ENCODE assay signal across 9 cellular contexts in genomic region chr6:28884423-28885148, GRCh38. TPM values are rescaled to one million over a fixed set of nuclear protein-coding genes. Genes with fewer than 3 reads are reported as not detected.
DNase-seq lines count a peak whose midpoint lies in the region; ATAC-seq and TF ChIP-seq lines count a peak whose summit lies in the region.
"Had no signal": no experiment of that assay in that cellular context is flagged by ENCODE, and none has a peak within 500 bp of the region (broad histone marks: within the 10 kb centered on the region; RNA-seq: fewer than 3 reads in every experiment).

No MANE protein-coding gene starts in this region.

- H3K27ac Mint-ChIP-seq in type B pancreatic cell: no peak overlapping the region

- peaks cover 13% of the 10 kb centered on the region for H3K4me1 Mint-ChIP-seq in type B pancreatic cell (ENCODE audit: unreplicated experiment)

- peak; percentile 4 to 36 for DNase-seq in AML-193 (lab: John Stamatoyannopoulos, UW)
- peak; percentile 10 to 28 for DNase-seq in NCI-H1930 (lab: John Stamatoyannopoulos, UW)
- DNase-seq in activated CD8-positive, alpha-beta memory T cell treated with anti-CD3 and anti-CD28 coated beads, Interleukin-2, amount 50 U/mL, for 1 hour (ENCODE audit: extremely low read depth): peak; percentile 69
- no peak for DNase-seq in lower lobe of right lung
- no peak for DNase-seq in NCI-H524 treated with DMSO at 0.1 percent for 48 hours (lab: John Stamatoyannopoulos, UW)
- DNase-seq in mucosa of gallbladder (ENCODE audit: low spot score): no peak
- DNase-seq in type B pancreatic cell (ENCODE audit: extremely low spot score, unreplicated experiment): no peak
- no peak for DNase-seq in COLO668 (lab: John Stamatoyannopoulos, UW; ENCODE audit: unreplicated experiment)

- no peaks in the 10 kb centered on the region for H3K9me3 ChIP-seq in lower lobe of right lung

- H3K36me3 Mint-ChIP-seq in type B pancreatic cell: no peaks in the 10 kb centered on the region

- H3K27me3 ChIP-seq in lower lobe of right lung (ENCODE audit: low read depth): peaks cover 7% of the 10 kb centered on the region

- no peak overlapping the region for H3K4me3 ChIP-seq in lower lobe of right lung
- H3K4me3 ChIP-seq: coronary artery had no signal

- H3K9me3 Mint-ChIP-seq in type B pancreatic cell: no peaks in the 10 kb centered on the region

- peaks cover 6% of the 10 kb centered on the region for H3K27me3 Mint-ChIP-seq in type B pancreatic cell

- H3K27ac ChIP-seq in lower lobe of right lung: peak overlapping the region; percentile 6
- H3K27ac ChIP-seq: coronary artery had no signal

- H3K4me3 Mint-ChIP-seq in type B pancreatic cell: no peak overlapping the region

- intact Hi-C loops in lower lobe of right lung (cut with DNase I): no loop called here

- peak in 1 of 2 donors; percentile 40 for ATAC-seq in lower lobe of right lung

- H3K4me1 ChIP-seq in lower lobe of right lung: no peaks in the 10 kb centered on the region

- no peaks in the 10 kb centered on the region for H3K36me3 ChIP-seq in lower lobe of right lung

- TF ChIP-seq CTCF in lower lobe of right lung (IDR thresholded peaks at IDR 0.05) (no peak), type B pancreatic cell (conservative IDR thresholded peaks at IDR 0.05) (no peak)

RNA-seq across cellular contexts. Expression of gene TRIM27, which starts 39.2 kb away (rescaled TPM):
- 46.6 TPM for total RNA-seq in lower lobe of right lung
- total RNA-seq in mucosa of gallbladder: 42.4 TPM
- total RNA-seq in type B pancreatic cell (ENCODE audit: low replicate concordance): 49.2 and 78.0 TPM in 2 replicates

Comparison
In these comparisons a context has a peak if more than half of its experiments do, and no peak if none do; other contexts are left out.
1. DNase-seq: peak in AML-193 (2 of 2), NCI-H1930 (2 of 2) and activated CD8-positive, alpha-beta memory T cell treated with anti-CD3 and anti-CD28 coated beads, Interleukin-2, amount 50 U/mL, for 1 hour (single experiment); none in lower lobe of right lung (single experiment), NCI-H524 treated with DMSO at 0.1 percent for 48 hours (single experiment), mucosa of gallbladder (single experiment), type B pancreatic cell (single experiment) and COLO668 (single experiment).